8 cellular contexts compared by ENCODE assay signal in genomic region chr3:138687236-138687635, GRCh38.
DNase-seq lines count a peak whose midpoint lies in the region; ATAC-seq and TF ChIP-seq lines count a peak whose summit lies in the region.

No MANE protein-coding gene starts in this region.

- intact Hi-C loops in left colon (cut with DNase I, micrococcal nuclease), result no loop called here

- no peaks in the 10 kb centered on the region for H3K9me3 Mint-ChIP-seq in activated naive CD8-positive, alpha-beta T cell treated with anti-CD3 and anti-CD28 coated beads, Interleukin-2, amount 50 U/mL, for 24 hours
- no peaks in the 10 kb centered on the region for H3K9me3 Mint-ChIP-seq in GM23338

- no peak overlapping the region for H3K4me3 Mint-ChIP-seq in activated naive CD8-positive, alpha-beta T cell treated with anti-CD3 and anti-CD28 coated beads, Interleukin-2, amount 50 U/mL, for 24 hours
- H3K4me3 Mint-ChIP-seq in T-helper 17 cell, result no peak overlapping the region
- no peak overlapping the region for H3K4me3 Mint-ChIP-seq in GM23338

- no peaks in the 10 kb centered on the region for H3F3A ChIP-seq in GM23338 (replicated peaks; ENCODE audit: low read depth)

- H3K4me1 Mint-ChIP-seq in activated naive CD8-positive, alpha-beta T cell treated with anti-CD3 and anti-CD28 coated beads, Interleukin-2, amount 50 U/mL, for 24 hours, result peaks cover 18% of the 10 kb centered on the region
- H3K4me1 Mint-ChIP-seq in T-helper 17 cell (peaks cover 2% of the 10 kb centered on the region), GM23338 (no peaks in the 10 kb centered on the region)

- H3K27ac Mint-ChIP-seq in activated naive CD8-positive, alpha-beta T cell treated with anti-CD3 and anti-CD28 coated beads, Interleukin-2, amount 50 U/mL, for 24 hours, result peak overlapping the region; percentile 71
- H3K27ac Mint-ChIP-seq in T-helper 17 cell, result no peak overlapping the region
- no peak overlapping the region for H3K27ac Mint-ChIP-seq in GM23338

- no peak for DNase-seq in activated naive CD8-positive, alpha-beta T cell treated with anti-CD3 and anti-CD28 coated beads, Interleukin-2, amount 50 U/mL, for 24 hours
- DNase-seq in T-helper 17 cell (no peak), left colon (no peak), mesenteric fat pad (ENCODE audit: low spot score) (no peak), GM23338 (ENCODE audit: low spot score) (no peak)

- no peaks in the 10 kb centered on the region for H3K79me2 ChIP-seq in GM23338 (replicated peaks; ENCODE audit: insufficient read depth)

- H3K27me3 Mint-ChIP-seq in activated naive CD8-positive, alpha-beta T cell treated with anti-CD3 and anti-CD28 coated beads, Interleukin-2, amount 50 U/mL, for 24 hours, result no peaks in the 10 kb centered on the region
- H3K27me3 Mint-ChIP-seq in T-helper 17 cell (no peaks in the 10 kb centered on the region), GM23338 (ENCODE audit: insufficient read depth, low read depth, poor library complexity) (no peaks in the 10 kb centered on the region)

- ATAC-seq in GM19043 (IDR thresholded peaks at IDR 0.05; ENCODE audit: low read depth, unreplicated experiment) (peak; percentile 19), HG03066 (IDR thresholded peaks at IDR 0.05; ENCODE audit: low read depth, unreplicated experiment) (peak; percentile 17), T-helper 17 cell (no peak), left colon (no peak), GM23338 (no peak)
- peak; percentile 63 for ATAC-seq in activated naive CD8-positive, alpha-beta T cell treated with anti-CD3 and anti-CD28 coated beads, Interleukin-2, amount 50 U/mL, for 24 hours

- no peaks in the 10 kb centered on the region for H3K9me3 ChIP-seq in T-helper 17 cell (ENCODE audit: control insufficient read depth, low read length, poor library complexity, severe bottlenecking)

- H2AFZ ChIP-seq in GM23338, result no peak overlapping the region

- no peaks in the 10 kb centered on the region for H3K4me1 ChIP-seq in GM23338 (ENCODE audit: insufficient read depth)

- no peaks in the 10 kb centered on the region for H3K9me2 ChIP-seq in GM23338 (ENCODE audit: insufficient read depth)

- H3K27me3 ChIP-seq in GM23338 (ENCODE audit: insufficient read depth), result no peaks in the 10 kb centered on the region

- H3K4me2 ChIP-seq in GM23338, result no peak overlapping the region

- TF ChIP-seq CTCF in 22Rv1 (IDR thresholded peaks at IDR 0.05), result no peak
- no peak for TF ChIP-seq CTCF in GM23338 (conservative IDR thresholded peaks at IDR 0.05; ENCODE audit: low read depth in 2 of 2)

- H3K27ac ChIP-seq in 22Rv1, result peak overlapping the region; percentile 73
- no peak overlapping the region for H3K27ac ChIP-seq in GM23338 (ENCODE audit: low read depth)

- H3K4me3 ChIP-seq in GM23338, result no peak overlapping the region

- H4K20me1 ChIP-seq in GM23338 (replicated peaks; ENCODE audit: insufficient read depth), result no peaks in the 10 kb centered on the region

- H3K36me3 Mint-ChIP-seq in activated naive CD8-positive, alpha-beta T cell treated with anti-CD3 and anti-CD28 coated beads, Interleukin-2, amount 50 U/mL, for 24 hours (ENCODE audit: low read depth), result peaks cover 15% of the 10 kb centered on the region
- H3K36me3 Mint-ChIP-seq in T-helper 17 cell (ENCODE audit: low read depth) (peaks cover 5% of the 10 kb centered on the region), GM23338 (ENCODE audit: low read depth) (peaks cover 22% of the 10 kb centered on the region; the same call in 2 of the 3 replicates)

- H3K36me3 ChIP-seq in GM23338 (ENCODE audit: insufficient read depth), result no peaks in the 10 kb centered on the region

TF ChIP-seq in GM23338, 12 proteins besides CTCF, POLR2A, EP300 and RAD21 (continues in another document):
- TF ChIP-seq EZH2phosphoT487 (IDR thresholded peaks at IDR 0.05; ENCODE audit: unreplicated experiment) (no peak), ZNF114 (CRISPR knock-in tag; IDR thresholded peaks at IDR 0.05) (no peak), CREB1 (CRISPR knock-in tag; IDR thresholded peaks at IDR 0.05; ENCODE audit: low read depth) (no peak), NANOG (IDR thresholded peaks at IDR 0.05; ENCODE audit: borderline replicate concordance) (no peak), ZNF331 (CRISPR knock-in tag; IDR thresholded peaks at IDR 0.05; ENCODE audit: low read depth) (no peak), JUNB (IDR thresholded peaks at IDR 0.05; ENCODE audit: unreplicated experiment) (no peak), EZH2 (IDR thresholded peaks at IDR 0.05; ENCODE audit: low read depth, unreplicated experiment) (no peak), ZNF462 (CRISPR knock-in tag; IDR thresholded peaks at IDR 0.05) (no peak)
- TF ChIP-seq, protein P1, sequence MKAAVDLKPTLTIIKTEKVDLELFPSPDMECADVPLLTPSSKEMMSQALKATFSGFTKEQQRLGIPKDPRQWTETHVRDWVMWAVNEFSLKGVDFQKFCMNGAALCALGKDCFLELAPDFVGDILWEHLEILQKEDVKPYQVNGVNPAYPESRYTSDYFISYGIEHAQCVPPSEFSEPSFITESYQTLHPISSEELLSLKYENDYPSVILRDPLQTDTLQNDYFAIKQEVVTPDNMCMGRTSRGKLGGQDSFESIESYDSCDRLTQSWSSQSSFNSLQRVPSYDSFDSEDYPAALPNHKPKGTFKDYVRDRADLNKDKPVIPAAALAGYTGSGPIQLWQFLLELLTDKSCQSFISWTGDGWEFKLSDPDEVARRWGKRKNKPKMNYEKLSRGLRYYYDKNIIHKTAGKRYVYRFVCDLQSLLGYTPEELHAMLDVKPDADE (IDR thresholded peaks at IDR 0.05), result no peak

Comparison
In these comparisons a context has a peak if more than half of its experiments do, and no peak if none do; other contexts are left out.
1. ATAC-seq: peak in GM19043 (single experiment), HG03066 (single experiment) and activated naive CD8-positive, alpha-beta T cell treated with anti-CD3 and anti-CD28 coated beads, Interleukin-2, amount 50 U/mL, for 24 hours (single experiment); none in T-helper 17 cell (single experiment), left colon (single experiment) and GM23338 (single experiment).